ENCODE assay signal across 22 cellular contexts in genomic region chr6:75643173-75643572, GRCh38. TPM values are rescaled to one million over a fixed set of nuclear protein-coding genes. Genes with fewer than 3 reads are reported as not detected.
DNase-seq lines count a peak whose midpoint lies in the region; ATAC-seq, FAIRE-seq and TF ChIP-seq lines count a peak whose summit lies in the region.
"Had no signal": no experiment of that assay in that cellular context is flagged by ENCODE, and none has a peak within 500 bp of the region (broad histone marks: within the 10 kb centered on the region; RNA-seq: fewer than 3 reads in every experiment).

No MANE protein-coding gene starts in this region.

- H3K9ac ChIP-seq in adipocyte (ENCODE audit: low read length): no peak overlapping the region

- DNase-seq in AG08395 (ENCODE audit: low spot score) (peak; percentile 3), adipocyte (ENCODE audit: low read depth) (peak; percentile 77), foreskin fibroblast (peak; percentile 4 to 10), dermis blood vessel endothelial cell (no peak), NOMO-1 (lab: John Stamatoyannopoulos, UW; ENCODE audit: unreplicated experiment in 2 of 2) (no peak)
- DNase-seq: ACHN; activated CD4-positive, alpha-beta T cell treated with anti-CD3 and anti-CD28 coated beads for 48 hours; activated naive CD4-positive, alpha-beta T cell treated with anti-CD3 and anti-CD28 coated beads for 36 hours; activated T-cell treated with anti-CD3 and anti-CD28 coated beads, Interleukin-2, amount 50 U/mL, for 24 hours; CD8-positive, alpha-beta T cell; cortex of kidney; GF-D8; NCI-H1092 treated with DMSO at 0.1 percent for 48 hours; NCI-H2029; NCI-H69; RPMI8226; stimulated activated CD4-positive, alpha-beta T cell treated with anti-CD3 and anti-CD28 coated beads, Interleukin-1b, Interleukin-23, amount 100 ng/mL, for 48 hours; T-helper 17 cell had no signal

- H3K27me3 ChIP-seq in adipocyte (replicated peaks; ENCODE audit: control insufficient read depth, insufficient read depth, low read length): no peaks in the 10 kb centered on the region

- no peaks in the 10 kb centered on the region for H3K9me3 ChIP-seq in adipocyte (ENCODE audit: control insufficient read depth, low read length)
- H3K9me3 ChIP-seq: HAP-1 had no signal

- no peak for ATAC-seq in HG02885 (IDR thresholded peaks at IDR 0.05; ENCODE audit: poor library complexity, unreplicated experiment)
- ATAC-seq in HG02759 (IDR thresholded peaks at IDR 0.05; ENCODE audit: unreplicated experiment): no peak
- ATAC-seq: CD8-positive, alpha-beta T cell; T-helper 17 cell had no signal

- FAIRE-seq in G401.6 (lab: Jason Lieb, UNC): peak; percentile 55

- H3K4me3 ChIP-seq in adipocyte (ENCODE audit: low read length) (no peak overlapping the region), foreskin fibroblast (ENCODE audit: low read depth in 1 of 2, low read length in 2 of 2) (no peak overlapping the region)
- H3K4me3 ChIP-seq: HAP-1 had no signal

- peaks cover 50% of the 10 kb centered on the region for H3K36me3 ChIP-seq in adipocyte (ENCODE audit: control insufficient read depth, insufficient read depth, low read length, severe bottlenecking)

- H3K4me1 ChIP-seq in adipocyte (ENCODE audit: control insufficient read depth, insufficient read depth, low read length): no peaks in the 10 kb centered on the region

- TF ChIP-seq CTCF in foreskin fibroblast (IDR thresholded peaks at IDR 0.05; ENCODE audit: low read depth, low read length): no peak

RNA-seq across cellular contexts. Expression of gene SENP6, which starts 41.5 kb away (rescaled TPM):
- total RNA-seq in dermis blood vessel endothelial cell: 76.6 and 80.3 TPM in 2 replicates

Comparison
In these comparisons a context has a peak if more than half of its experiments do, and no peak if none do; other contexts are left out.
1. DNase-seq: peak in AG08395 (single experiment), adipocyte (single experiment) and foreskin fibroblast (2 of 2); none in dermis blood vessel endothelial cell (single experiment) and NOMO-1 (0 of 2).